Comparison of ENCODE assay signal across 2 cellular contexts in genomic region chr7:7464991-7465765, GRCh38.
TF ChIP-seq lines count a peak whose summit lies in the region.
"Not testable (repeated sequence)": the region's sequence is repeated elsewhere in the genome, so short reads cannot be mapped to it uniquely, and the experiment has no call there.

No MANE protein-coding gene starts in this region.

TF ChIP-seq in K562, 482 proteins besides CTCF, POLR2A, EP300 and RAD21:
- peak in 1 of 3 experiments; percentile 32 for TF ChIP-seq YY1 (IDR thresholded peaks at IDR 0.05; ENCODE audit: borderline replicate concordance in 1 of 3, control insufficient read depth in 1 of 3, extremely low read depth in 1 of 3, insufficient read depth in 3 of 3, insufficient read length in 1 of 3, insufficient replicate concordance in 2 of 3, low read depth in 1 of 3, low read length in 2 of 3)
TF ChIP-seq in K562: peak in this region for 1; not testable (repeated sequence) for 481.

TF ChIP-seq in HepG2, 621 proteins besides CTCF, POLR2A, EP300 and RAD21:
- TF ChIP-seq, protein P1, sequence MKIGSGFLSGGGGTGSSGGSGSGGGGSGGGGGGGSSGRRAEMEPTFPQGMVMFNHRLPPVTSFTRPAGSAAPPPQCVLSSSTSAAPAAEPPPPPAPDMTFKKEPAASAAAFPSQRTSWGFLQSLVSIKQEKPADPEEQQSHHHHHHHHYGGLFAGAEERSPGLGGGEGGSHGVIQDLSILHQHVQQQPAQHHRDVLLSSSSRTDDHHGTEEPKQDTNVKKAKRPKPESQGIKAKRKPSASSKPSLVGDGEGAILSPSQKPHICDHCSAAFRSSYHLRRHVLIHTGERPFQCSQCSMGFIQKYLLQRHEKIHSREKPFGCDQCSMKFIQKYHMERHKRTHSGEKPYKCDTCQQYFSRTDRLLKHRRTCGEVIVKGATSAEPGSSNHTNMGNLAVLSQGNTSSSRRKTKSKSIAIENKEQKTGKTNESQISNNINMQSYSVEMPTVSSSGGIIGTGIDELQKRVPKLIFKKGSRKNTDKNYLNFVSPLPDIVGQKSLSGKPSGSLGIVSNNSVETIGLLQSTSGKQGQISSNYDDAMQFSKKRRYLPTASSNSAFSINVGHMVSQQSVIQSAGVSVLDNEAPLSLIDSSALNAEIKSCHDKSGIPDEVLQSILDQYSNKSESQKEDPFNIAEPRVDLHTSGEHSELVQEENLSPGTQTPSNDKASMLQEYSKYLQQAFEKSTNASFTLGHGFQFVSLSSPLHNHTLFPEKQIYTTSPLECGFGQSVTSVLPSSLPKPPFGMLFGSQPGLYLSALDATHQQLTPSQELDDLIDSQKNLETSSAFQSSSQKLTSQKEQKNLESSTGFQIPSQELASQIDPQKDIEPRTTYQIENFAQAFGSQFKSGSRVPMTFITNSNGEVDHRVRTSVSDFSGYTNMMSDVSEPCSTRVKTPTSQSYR (CRISPR knock-in tag; IDR thresholded peaks at IDR 0.05; ENCODE audit: borderline replicate concordance) = peak; percentile 61; the same call in 1 of the 2 replicates
- not testable (repeated sequence) for TF ChIP-seq FOXA1 (IDR thresholded peaks at IDR 0.05)
- peak; percentile 44; the same call in 1 of the 2 replicates for TF ChIP-seq FOXA1 (CRISPR knock-in tag; IDR thresholded peaks at IDR 0.05)
